Comparison of ENCODE assay signal across 1 cellular context in the genomic region with DNA sequence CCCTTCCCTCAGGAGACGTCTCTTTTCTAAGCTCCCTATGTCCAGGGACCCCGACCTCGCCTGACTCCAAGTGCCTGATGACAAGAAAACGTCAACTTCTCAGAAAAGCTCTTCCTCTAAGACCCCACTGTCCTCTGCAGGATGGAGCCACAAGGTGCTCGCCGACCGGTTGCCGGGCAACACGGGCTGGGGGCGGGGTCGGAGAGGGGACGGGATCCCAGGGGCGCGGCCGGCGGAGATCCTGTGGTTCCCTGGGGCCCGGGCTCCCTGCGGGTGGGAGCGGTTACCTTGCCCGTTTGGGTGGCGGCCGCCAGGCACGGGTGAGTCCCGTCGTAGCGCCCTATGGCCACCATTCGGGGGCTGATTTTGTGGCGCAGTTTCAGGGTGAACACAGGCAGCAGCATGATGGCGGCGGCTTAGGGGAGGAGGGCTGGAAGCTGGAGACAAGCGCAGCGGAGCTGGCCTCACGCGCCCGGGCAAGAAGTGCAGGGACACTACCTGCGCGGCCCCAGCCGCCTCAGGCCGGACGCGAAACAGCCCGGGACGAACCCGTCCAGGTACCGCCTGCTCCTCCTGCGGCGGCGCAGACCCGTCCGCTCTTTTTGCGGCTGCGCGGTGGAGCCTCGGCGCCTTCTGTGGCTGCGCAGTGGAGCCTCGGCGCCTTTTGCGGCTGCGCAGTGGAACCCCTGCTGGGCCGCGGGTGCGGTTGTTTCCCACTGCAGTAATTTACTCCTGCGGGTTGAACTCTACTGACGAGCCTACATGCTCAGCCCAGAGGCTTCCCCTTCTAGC.
A peak's percentile ranks its signal among the peaks of the same experiment; 100 is the strongest.
TF ChIP-seq lines count a peak whose summit lies in the region.

A gene with protein sequence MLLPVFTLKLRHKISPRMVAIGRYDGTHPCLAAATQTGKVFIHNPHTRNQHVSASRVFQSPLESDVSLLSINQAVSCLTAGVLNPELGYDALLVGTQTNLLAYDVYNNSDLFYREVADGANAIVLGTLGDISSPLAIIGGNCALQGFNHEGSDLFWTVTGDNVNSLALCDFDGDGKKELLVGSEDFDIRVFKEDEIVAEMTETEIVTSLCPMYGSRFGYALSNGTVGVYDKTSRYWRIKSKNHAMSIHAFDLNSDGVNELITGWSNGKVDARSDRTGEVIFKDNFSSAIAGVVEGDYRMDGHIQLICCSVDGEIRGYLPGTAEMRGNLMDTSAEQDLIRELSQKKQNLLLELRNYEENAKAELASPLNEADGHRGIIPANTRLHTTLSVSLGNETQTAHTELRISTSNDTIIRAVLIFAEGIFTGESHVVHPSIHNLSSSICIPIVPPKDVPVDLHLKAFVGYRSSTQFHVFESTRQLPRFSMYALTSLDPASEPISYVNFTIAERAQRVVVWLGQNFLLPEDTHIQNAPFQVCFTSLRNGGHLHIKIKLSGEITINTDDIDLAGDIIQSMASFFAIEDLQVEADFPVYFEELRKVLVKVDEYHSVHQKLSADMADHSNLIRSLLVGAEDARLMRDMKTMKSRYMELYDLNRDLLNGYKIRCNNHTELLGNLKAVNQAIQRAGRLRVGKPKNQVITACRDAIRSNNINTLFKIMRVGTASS (minus strand): TSS at position 566 of the 792 bp plus-strand sequence. CDS start 162 bp downstream, at position 404.

TF ChIP-seq in HEK293, 187 proteins besides CTCF, POLR2A, EP300 and RAD21 (continued from another document and continues in another):
- TF ChIP-seq, protein P1, sequence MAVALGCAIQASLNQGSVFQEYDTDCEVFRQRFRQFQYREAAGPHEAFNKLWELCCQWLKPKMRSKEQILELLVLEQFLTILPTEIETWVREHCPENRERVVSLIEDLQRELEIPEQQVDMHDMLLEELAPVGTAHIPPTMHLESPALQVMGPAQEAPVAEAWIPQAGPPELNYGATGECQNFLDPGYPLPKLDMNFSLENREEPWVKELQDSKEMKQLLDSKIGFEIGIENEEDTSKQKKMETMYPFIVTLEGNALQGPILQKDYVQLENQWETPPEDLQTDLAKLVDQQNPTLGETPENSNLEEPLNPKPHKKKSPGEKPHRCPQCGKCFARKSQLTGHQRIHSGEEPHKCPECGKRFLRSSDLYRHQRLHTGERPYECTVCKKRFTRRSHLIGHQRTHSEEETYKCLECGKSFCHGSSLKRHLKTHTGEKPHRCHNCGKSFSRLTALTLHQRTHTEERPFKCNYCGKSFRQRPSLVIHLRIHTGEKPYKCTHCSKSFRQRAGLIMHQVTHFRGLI (tag by site-specific recombination; IDR thresholded peaks at IDR 0.05): no peak
- TF ChIP-seq ZNF155 (tag by site-specific recombination; IDR thresholded peaks at IDR 0.05) (no peak), ZNF175 (tag by site-specific recombination; IDR thresholded peaks at IDR 0.05) (no peak), SCRT1 (tag by site-specific recombination; IDR thresholded peaks at IDR 0.05; ENCODE audit: borderline replicate concordance) (no peak), ZXDB (tag by site-specific recombination; IDR thresholded peaks at IDR 0.05) (peak; percentile 96), GLIS2 (tag by site-specific recombination; IDR thresholded peaks at IDR 0.05) (0 out of 2 replicates have a peak, but pooled peaks have one; percentile 39), ZNF274 (IDR thresholded peaks at IDR 0.05; ENCODE audit: low read length) (no peak), ZNF274 (tag by site-specific recombination; IDR thresholded peaks at IDR 0.05; ENCODE audit: borderline replicate concordance) (no peak), ZNF501 (tag by site-specific recombination; IDR thresholded peaks at IDR 0.05) (peak; percentile 69; the same call in 1 of the 2 replicates), ZNF623 (tag by site-specific recombination; IDR thresholded peaks at IDR 0.05) (no peak), KLF8 (tag by site-specific recombination; IDR thresholded peaks at IDR 0.05) (peak; percentile 43; the same call in 1 of the 2 replicates), MYNN (tag by site-specific recombination; IDR thresholded peaks at IDR 0.05; ENCODE audit: borderline replicate concordance) (no peak), ZNF132 (tag by site-specific recombination; IDR thresholded peaks at IDR 0.05; ENCODE audit: borderline replicate concordance) (no peak), KLF16 (tag by site-specific recombination; IDR thresholded peaks at IDR 0.05) (peak; percentile 78), ZBTB48 (tag by site-specific recombination; IDR thresholded peaks at IDR 0.05) (peak; percentile 78), KLF10 (tag by site-specific recombination; IDR thresholded peaks at IDR 0.05) (peak; percentile 50; the same call in 1 of the 2 replicates), ZNF843 (tag by site-specific recombination; IDR thresholded peaks at IDR 0.05) (0 out of 2 replicates have a peak, but pooled peaks have one; percentile 65), GLIS1 (tag by site-specific recombination; IDR thresholded peaks at IDR 0.05) (peak; percentile 44; the same call in 1 of the 2 replicates), HOXA7 (CRISPR knock-in tag; IDR thresholded peaks at IDR 0.05; ENCODE audit: borderline replicate concordance) (no peak), ZNF292 (tag by site-specific recombination; IDR thresholded peaks at IDR 0.05; ENCODE audit: borderline replicate concordance, low read depth) (no peak), ZFP37 (tag by site-specific recombination; IDR thresholded peaks at IDR 0.05) (no peak), SETDB1 (IDR thresholded peaks at IDR 0.05; ENCODE audit: insufficient read length, low read length) (no peak), ZNF221 (tag by site-specific recombination; IDR thresholded peaks at IDR 0.05; ENCODE audit: borderline replicate concordance) (no peak), ZNF560 (tag by site-specific recombination; IDR thresholded peaks at IDR 0.05; ENCODE audit: borderline replicate concordance) (no peak), IKZF3 (tag by site-specific recombination; IDR thresholded peaks at IDR 0.05) (no peak), ZNF391 (tag by site-specific recombination; IDR thresholded peaks at IDR 0.05; ENCODE audit: borderline replicate concordance, low read depth) (no peak), ZBTB20 (tag by site-specific recombination; IDR thresholded peaks at IDR 0.05) (peak; percentile 89), ZNF626 (tag by site-specific recombination; IDR thresholded peaks at IDR 0.05) (no peak), ZNF335 (tag by site-specific recombination; conservative IDR thresholded peaks at IDR 0.05) (peak; percentile 98), ZFP69B (tag by site-specific recombination; IDR thresholded peaks at IDR 0.05) (0 out of 2 replicates have a peak, but pooled peaks have one; percentile 13), ZNF239 (tag by site-specific recombination; IDR thresholded peaks at IDR 0.05) (no peak), ZNF473 (tag by site-specific recombination; IDR thresholded peaks at IDR 0.05) (no peak)
- TF ChIP-seq, protein P2, sequence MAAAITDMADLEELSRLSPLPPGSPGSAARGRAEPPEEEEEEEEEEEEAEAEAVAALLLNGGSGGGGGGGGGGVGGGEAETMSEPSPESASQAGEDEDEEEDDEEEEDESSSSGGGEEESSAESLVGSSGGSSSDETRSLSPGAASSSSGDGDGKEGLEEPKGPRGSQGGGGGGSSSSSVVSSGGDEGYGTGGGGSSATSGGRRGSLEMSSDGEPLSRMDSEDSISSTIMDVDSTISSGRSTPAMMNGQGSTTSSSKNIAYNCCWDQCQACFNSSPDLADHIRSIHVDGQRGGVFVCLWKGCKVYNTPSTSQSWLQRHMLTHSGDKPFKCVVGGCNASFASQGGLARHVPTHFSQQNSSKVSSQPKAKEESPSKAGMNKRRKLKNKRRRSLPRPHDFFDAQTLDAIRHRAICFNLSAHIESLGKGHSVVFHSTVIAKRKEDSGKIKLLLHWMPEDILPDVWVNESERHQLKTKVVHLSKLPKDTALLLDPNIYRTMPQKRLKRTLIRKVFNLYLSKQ (tag by site-specific recombination; IDR thresholded peaks at IDR 0.05; ENCODE audit: borderline replicate concordance): no peak
- TF ChIP-seq, protein P3, sequence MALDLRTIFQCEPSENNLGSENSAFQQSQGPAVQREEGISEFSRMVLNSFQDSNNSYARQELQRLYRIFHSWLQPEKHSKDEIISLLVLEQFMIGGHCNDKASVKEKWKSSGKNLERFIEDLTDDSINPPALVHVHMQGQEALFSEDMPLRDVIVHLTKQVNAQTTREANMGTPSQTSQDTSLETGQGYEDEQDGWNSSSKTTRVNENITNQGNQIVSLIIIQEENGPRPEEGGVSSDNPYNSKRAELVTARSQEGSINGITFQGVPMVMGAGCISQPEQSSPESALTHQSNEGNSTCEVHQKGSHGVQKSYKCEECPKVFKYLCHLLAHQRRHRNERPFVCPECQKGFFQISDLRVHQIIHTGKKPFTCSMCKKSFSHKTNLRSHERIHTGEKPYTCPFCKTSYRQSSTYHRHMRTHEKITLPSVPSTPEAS (tag by site-specific recombination; IDR thresholded peaks at IDR 0.05): no peak
- TF ChIP-seq, protein P4, sequence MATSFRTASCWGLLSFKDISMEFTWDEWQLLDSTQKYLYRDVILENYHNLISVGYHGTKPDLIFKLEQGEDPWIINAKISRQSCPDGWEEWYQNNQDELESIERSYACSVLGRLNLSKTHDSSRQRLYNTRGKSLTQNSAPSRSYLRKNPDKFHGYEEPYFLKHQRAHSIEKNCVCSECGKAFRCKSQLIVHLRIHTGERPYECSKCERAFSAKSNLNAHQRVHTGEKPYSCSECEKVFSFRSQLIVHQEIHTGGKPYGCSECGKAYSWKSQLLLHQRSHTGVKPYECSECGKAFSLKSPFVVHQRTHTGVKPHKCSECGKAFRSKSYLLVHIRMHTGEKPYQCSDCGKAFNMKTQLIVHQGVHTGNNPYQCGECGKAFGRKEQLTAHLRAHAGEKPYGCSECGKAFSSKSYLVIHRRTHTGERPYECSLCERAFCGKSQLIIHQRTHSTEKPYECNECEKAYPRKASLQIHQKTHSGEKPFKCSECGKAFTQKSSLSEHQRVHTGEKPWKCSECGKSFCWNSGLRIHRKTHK (tag by site-specific recombination; IDR thresholded peaks at IDR 0.05): no peak
- TF ChIP-seq, protein P5, sequence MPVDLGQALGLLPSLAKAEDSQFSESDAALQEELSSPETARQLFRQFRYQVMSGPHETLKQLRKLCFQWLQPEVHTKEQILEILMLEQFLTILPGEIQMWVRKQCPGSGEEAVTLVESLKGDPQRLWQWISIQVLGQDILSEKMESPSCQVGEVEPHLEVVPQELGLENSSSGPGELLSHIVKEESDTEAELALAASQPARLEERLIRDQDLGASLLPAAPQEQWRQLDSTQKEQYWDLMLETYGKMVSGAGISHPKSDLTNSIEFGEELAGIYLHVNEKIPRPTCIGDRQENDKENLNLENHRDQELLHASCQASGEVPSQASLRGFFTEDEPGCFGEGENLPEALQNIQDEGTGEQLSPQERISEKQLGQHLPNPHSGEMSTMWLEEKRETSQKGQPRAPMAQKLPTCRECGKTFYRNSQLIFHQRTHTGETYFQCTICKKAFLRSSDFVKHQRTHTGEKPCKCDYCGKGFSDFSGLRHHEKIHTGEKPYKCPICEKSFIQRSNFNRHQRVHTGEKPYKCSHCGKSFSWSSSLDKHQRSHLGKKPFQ (tag by site-specific recombination; IDR thresholded peaks at IDR 0.05): no peak
- TF ChIP-seq, protein P6, sequence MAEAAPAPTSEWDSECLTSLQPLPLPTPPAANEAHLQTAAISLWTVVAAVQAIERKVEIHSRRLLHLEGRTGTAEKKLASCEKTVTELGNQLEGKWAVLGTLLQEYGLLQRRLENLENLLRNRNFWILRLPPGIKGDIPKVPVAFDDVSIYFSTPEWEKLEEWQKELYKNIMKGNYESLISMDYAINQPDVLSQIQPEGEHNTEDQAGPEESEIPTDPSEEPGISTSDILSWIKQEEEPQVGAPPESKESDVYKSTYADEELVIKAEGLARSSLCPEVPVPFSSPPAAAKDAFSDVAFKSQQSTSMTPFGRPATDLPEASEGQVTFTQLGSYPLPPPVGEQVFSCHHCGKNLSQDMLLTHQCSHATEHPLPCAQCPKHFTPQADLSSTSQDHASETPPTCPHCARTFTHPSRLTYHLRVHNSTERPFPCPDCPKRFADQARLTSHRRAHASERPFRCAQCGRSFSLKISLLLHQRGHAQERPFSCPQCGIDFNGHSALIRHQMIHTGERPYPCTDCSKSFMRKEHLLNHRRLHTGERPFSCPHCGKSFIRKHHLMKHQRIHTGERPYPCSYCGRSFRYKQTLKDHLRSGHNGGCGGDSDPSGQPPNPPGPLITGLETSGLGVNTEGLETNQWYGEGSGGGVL (tag by site-specific recombination; IDR thresholded peaks at IDR 0.05): no peak
- TF ChIP-seq, protein P7, sequence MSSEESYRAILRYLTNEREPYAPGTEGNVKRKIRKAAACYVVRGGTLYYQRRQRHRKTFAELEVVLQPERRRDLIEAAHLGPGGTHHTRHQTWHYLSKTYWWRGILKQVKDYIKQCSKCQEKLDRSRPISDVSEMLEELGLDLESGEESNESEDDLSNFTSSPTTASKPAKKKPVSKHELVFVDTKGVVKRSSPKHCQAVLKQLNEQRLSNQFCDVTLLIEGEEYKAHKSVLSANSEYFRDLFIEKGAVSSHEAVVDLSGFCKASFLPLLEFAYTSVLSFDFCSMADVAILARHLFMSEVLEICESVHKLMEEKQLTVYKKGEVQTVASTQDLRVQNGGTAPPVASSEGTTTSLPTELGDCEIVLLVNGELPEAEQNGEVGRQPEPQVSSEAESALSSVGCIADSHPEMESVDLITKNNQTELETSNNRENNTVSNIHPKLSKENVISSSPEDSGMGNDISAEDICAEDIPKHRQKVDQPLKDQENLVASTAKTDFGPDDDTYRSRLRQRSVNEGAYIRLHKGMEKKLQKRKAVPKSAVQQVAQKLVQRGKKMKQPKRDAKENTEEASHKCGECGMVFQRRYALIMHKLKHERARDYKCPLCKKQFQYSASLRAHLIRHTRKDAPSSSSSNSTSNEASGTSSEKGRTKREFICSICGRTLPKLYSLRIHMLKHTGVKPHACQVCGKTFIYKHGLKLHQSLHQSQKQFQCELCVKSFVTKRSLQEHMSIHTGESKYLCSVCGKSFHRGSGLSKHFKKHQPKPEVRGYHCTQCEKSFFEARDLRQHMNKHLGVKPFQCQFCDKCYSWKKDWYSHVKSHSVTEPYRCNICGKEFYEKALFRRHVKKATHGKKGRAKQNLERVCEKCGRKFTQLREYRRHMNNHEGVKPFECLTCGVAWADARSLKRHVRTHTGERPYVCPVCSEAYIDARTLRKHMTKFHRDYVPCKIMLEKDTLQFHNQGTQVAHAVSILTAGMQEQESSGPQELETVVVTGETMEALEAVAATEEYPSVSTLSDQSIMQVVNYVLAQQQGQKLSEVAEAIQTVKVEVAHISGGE (tag by site-specific recombination; conservative IDR thresholded peaks at IDR 0.05; ENCODE audit: low read depth): peak; percentile 90
- TF ChIP-seq, protein P8, sequence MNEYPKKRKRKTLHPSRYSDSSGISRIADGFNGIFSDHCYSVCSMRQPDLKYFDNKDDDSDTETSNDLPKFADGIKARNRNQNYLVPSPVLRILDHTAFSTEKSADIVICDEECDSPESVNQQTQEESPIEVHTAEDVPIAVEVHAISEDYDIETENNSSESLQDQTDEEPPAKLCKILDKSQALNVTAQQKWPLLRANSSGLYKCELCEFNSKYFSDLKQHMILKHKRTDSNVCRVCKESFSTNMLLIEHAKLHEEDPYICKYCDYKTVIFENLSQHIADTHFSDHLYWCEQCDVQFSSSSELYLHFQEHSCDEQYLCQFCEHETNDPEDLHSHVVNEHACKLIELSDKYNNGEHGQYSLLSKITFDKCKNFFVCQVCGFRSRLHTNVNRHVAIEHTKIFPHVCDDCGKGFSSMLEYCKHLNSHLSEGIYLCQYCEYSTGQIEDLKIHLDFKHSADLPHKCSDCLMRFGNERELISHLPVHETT (tag by site-specific recombination; IDR thresholded peaks at IDR 0.05): no peak
- TF ChIP-seq, protein P9, sequence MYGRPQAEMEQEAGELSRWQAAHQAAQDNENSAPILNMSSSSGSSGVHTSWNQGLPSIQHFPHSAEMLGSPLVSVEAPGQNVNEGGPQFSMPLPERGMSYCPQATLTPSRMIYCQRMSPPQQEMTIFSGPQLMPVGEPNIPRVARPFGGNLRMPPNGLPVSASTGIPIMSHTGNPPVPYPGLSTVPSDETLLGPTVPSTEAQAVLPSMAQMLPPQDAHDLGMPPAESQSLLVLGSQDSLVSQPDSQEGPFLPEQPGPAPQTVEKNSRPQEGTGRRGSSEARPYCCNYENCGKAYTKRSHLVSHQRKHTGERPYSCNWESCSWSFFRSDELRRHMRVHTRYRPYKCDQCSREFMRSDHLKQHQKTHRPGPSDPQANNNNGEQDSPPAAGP (tag by site-specific recombination; IDR thresholded peaks at IDR 0.05): peak; percentile 58; the same call in 1 of the 2 replicates
